8 cellular contexts compared by ENCODE assay signal in the genomic region with DNA sequence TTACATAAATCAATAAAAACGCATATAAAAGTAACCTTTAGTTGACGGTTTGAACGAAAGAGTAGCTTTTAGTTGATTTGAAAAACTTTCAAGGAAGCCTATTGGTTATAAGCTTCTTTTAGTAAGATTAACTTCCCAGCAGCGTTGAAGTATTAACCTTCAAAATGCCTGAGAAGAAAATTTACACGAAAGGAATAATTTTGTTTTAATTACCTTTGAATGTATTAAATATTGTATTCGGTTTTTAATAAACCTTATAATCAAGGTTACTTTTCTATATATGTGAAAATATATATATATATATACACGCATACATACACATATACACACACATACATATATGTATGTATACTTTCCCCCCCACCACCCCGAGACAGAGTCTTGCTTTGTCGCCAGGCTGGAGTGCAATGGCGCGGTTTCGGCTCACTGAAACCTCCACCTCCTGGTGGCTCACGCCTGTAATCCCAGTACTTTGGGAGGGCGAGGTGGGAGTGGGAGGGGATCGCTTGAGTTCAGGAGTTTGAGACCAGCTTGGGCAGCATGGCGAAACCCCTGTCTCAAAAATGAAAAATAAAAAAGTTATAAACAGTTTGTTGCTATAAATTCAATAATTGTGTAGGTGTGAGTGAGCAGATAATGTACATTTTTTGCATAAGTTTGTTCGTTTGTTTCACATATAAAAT. TPM values are rescaled to one million over a fixed set of nuclear protein-coding genes. Genes with fewer than 3 reads are reported as not detected.
DNase-seq lines count a peak whose midpoint lies in the region; ATAC-seq and TF ChIP-seq lines count a peak whose summit lies in the region.

No MANE protein-coding gene starts in this region.

- H3K27ac ChIP-seq in HUES48 (ENCODE audit: low read depth, low read length) (no peak overlapping the region), esophagus squamous epithelium (peak overlapping the region; percentile 89 to 94 (median 92))

- 2 to 11% methylated on average over 12 to 15 of the region's 17 CpGs for WGBS in esophagus squamous epithelium, 2 donors

- peak overlapping the region; percentile 83; the same call in 1 of the 2 replicates for H3K9ac ChIP-seq in HUES48 (ENCODE audit: low read depth, low read length)
- no peak overlapping the region for H3K9ac ChIP-seq in NT2/D1 (ENCODE audit: insufficient read length, low read depth)

- peaks cover 8 to 21% (median 15%) of the 10 kb centered on the region in 4 donors for H3K4me1 Mint-ChIP-seq in naive thymus-derived CD8-positive, alpha-beta T cell

- no peak for DNase-seq in AG09319 (ENCODE audit: extremely low read depth, low read depth)
- peak; percentile 72 for DNase-seq in NT2/D1 (ENCODE audit: low read depth, low spot score)
- peak; percentile 78 for DNase-seq in activated CD8-positive, alpha-beta memory T cell treated with anti-CD3 and anti-CD28 coated beads, Interleukin-2, amount 50 U/mL, for 48 hours
- DNase-seq in esophagus squamous epithelium (lab: John Stamatoyannopoulos, UW), result no peak
- peak; percentile 31 to 79 (median 66) for DNase-seq in naive thymus-derived CD8-positive, alpha-beta T cell
- peak; percentile 70 for DNase-seq in stimulated activated naive CD8-positive, alpha-beta T cell treated with anti-CD3 and anti-CD28 coated beads, Interleukin-15, Interleukin-2, amounts not matched to agents 100 U/mL and 50 U/mL, for 24 hours

- intact Hi-C loops in esophagus squamous epithelium (cut with DNase I), result no loop called here

- H3K27ac Mint-ChIP-seq in naive thymus-derived CD8-positive, alpha-beta T cell, result peak overlapping the region; percentile 97 to 99 (median 98)

- H3K36me3 ChIP-seq in HUES48 (ENCODE audit: control insufficient read depth, insufficient read depth, low read length) (no peaks in the 10 kb centered on the region), NT2/D1 (ENCODE audit: insufficient read depth, insufficient read length, low read length) (no peaks in the 10 kb centered on the region), esophagus squamous epithelium (no peaks in the 10 kb centered on the region)

- H3K9me3 Mint-ChIP-seq in naive thymus-derived CD8-positive, alpha-beta T cell, result no peaks in the 10 kb centered on the region

- H3K4me3 ChIP-seq in HUES48 (ENCODE audit: low read depth, low read length) (peak overlapping the region; percentile 91), NT2/D1 (ENCODE audit: insufficient read length, low read depth) (peak overlapping the region; percentile 21), esophagus squamous epithelium (peak overlapping the region; percentile 72 to 75 (median 73))

- peaks cover 6% of the 10 kb centered on the region; the same call in 1 of the 2 replicates for H3K27me3 ChIP-seq in HUES48 (ENCODE audit: control insufficient read depth, insufficient read depth, low read length)
- peaks cover 12% of the 10 kb centered on the region for H3K27me3 ChIP-seq in NT2/D1 (ENCODE audit: insufficient read depth, insufficient read length)
- H3K27me3 ChIP-seq in esophagus squamous epithelium, result no peaks in the 10 kb centered on the region

- peak overlapping the region; percentile 93 to 99 (median 97) for H3K4me3 Mint-ChIP-seq in naive thymus-derived CD8-positive, alpha-beta T cell

- H3K9me3 ChIP-seq in HUES48 (ENCODE audit: control insufficient read depth, insufficient read depth, low read length) (no peaks in the 10 kb centered on the region), NT2/D1 (ENCODE audit: insufficient read depth, low read length) (no peaks in the 10 kb centered on the region), esophagus squamous epithelium (no peaks in the 10 kb centered on the region)

- ATAC-seq in GM19395 (IDR thresholded peaks at IDR 0.05; ENCODE audit: unreplicated experiment), result peak; percentile 46
- peak; percentile 63 to 80 for ATAC-seq in naive thymus-derived CD8-positive, alpha-beta T cell
- ATAC-seq in stimulated activated naive CD8-positive, alpha-beta T cell treated with anti-CD3 and anti-CD28 coated beads, Interleukin-15, Interleukin-2, amounts not matched to agents 100 U/mL and 50 U/mL, for 24 hours, result peak; percentile 55

- no peaks in the 10 kb centered on the region for H3K36me3 Mint-ChIP-seq in naive thymus-derived CD8-positive, alpha-beta T cell

- H3K4me1 ChIP-seq in HUES48 (ENCODE audit: control insufficient read depth, insufficient read depth, low read length) (no peaks in the 10 kb centered on the region), NT2/D1 (ENCODE audit: insufficient read depth, insufficient read length) (no peaks in the 10 kb centered on the region), esophagus squamous epithelium (peaks cover 0 to 23% (median 0%) of the 10 kb centered on the region in 3 donors)

- H3K27me3 Mint-ChIP-seq in naive thymus-derived CD8-positive, alpha-beta T cell, result no peaks in the 10 kb centered on the region

- POLR2A ChIA-PET in naive thymus-derived CD8-positive, alpha-beta T cell (lab: Charles Lee), result interaction anchor here (0.5 to 2.9 kb wide), 21 partner anchors 10 to 243 kb away, joined by 3 to 25 read pairs (median 5); a partner anchor contains a TSS

- TF ChIP-seq CTCF in AG09319 (IDR thresholded peaks at IDR 0.05; ENCODE audit: low read depth, low read length) (peak; percentile 17), esophagus squamous epithelium (IDR thresholded peaks at IDR 0.05) (peak; percentile 12 to 69 (median 43))

- TF ChIP-seq POLR2A in esophagus squamous epithelium (IDR thresholded peaks at IDR 0.05), result no peak

RNA-seq across cellular contexts. Expression of a gene that starts 57.6 kb away (rescaled TPM):
- total RNA-seq in esophagus squamous epithelium, result 10 to 100 TPM in 3 of 4 donors, 1 to 10 TPM in 1; 6.2 to 22.3 (median 12.7) TPM
- 1 to 10 TPM; 9.2 to 9.8 TPM for total RNA-seq in naive thymus-derived CD8-positive, alpha-beta T cell
- 1 to 10 TPM; 1.1 to 2.8 (median 1.3) TPM for polyA plus RNA-seq in naive thymus-derived CD8-positive, alpha-beta T cell

Comparison
In these comparisons a context has a peak if more than half of its experiments do, and no peak if none do; other contexts are left out.
1. DNase-seq: peak in NT2/D1 (single experiment), activated CD8-positive, alpha-beta memory T cell treated with anti-CD3 and anti-CD28 coated beads, Interleukin-2, amount 50 U/mL, for 48 hours (single experiment), naive thymus-derived CD8-positive, alpha-beta T cell (10 of 10) and stimulated activated naive CD8-positive, alpha-beta T cell treated with anti-CD3 and anti-CD28 coated beads, Interleukin-15, Interleukin-2, amounts not matched to agents 100 U/mL and 50 U/mL, for 24 hours (single experiment); none in AG09319 (single experiment) and esophagus squamous epithelium (single experiment).
2. H3K4me3 ChIP-seq: peak in every context shown above with its lines; median percentile 91 in HUES48; 73 in esophagus squamous epithelium; 21 in NT2/D1.
3. Peak in every context shown above with its lines, with median percentiles within 50 percentile points of each other: ATAC-seq.